Comparison of ENCODE assay signal across 15 cellular contexts in genomic region chr13:111791131-111791530, GRCh38.
DNase-seq lines count a peak whose midpoint lies in the region; ATAC-seq and TF ChIP-seq lines count a peak whose summit lies in the region.
"Had no signal": no experiment of that assay in that cellular context is flagged by ENCODE, and none has a peak within 500 bp of the region (broad histone marks: within the 10 kb centered on the region; RNA-seq: fewer than 3 reads in every experiment).

No MANE protein-coding gene starts in this region.

- no peak overlapping the region for H3K4me2 ChIP-seq in IMR-90 (ENCODE audit: low read depth, low read length)

- in situ Hi-C loops in IMR-90 (cut with MboI; ENCODE audit: low sequenced_read_pairs) = no loop called here

- H3K23ac ChIP-seq in IMR-90 (ENCODE audit: low read depth, low read length) = no peak overlapping the region

- H3K18ac ChIP-seq in IMR-90 (ENCODE audit: low read depth, low read length) = no peak overlapping the region

- H3K4me3 ChIP-seq in IMR-90 (ENCODE audit: insufficient read depth, low read depth, low read length) (no peak overlapping the region), lower lobe of right lung (no peak overlapping the region)
- H3K4me3 ChIP-seq: GM12878, HAP-1 had no signal

- H4K91ac ChIP-seq in IMR-90 (ENCODE audit: insufficient read depth, low read depth, low read length) = no peak overlapping the region

- no peaks in the 10 kb centered on the region for H3K9me1 ChIP-seq in IMR-90 (ENCODE audit: insufficient read depth, low read length)

- no peak overlapping the region for H3K4ac ChIP-seq in IMR-90 (ENCODE audit: low read depth, low read length)

- TF ChIP-seq CTCF in IMR-90 (conservative IDR thresholded peaks at IDR 0.05; ENCODE audit: low read depth, low read length) (no peak), lower lobe of right lung (IDR thresholded peaks at IDR 0.05) (no peak)

- H4K5ac ChIP-seq in IMR-90 (ENCODE audit: low read depth, low read length) = no peak overlapping the region

- no peaks in the 10 kb centered on the region for H3K27me3 ChIP-seq in IMR-90 (ENCODE audit: control insufficient read depth, insufficient read depth, low read length)
- H3K27me3 ChIP-seq in lower lobe of right lung (ENCODE audit: low read depth) = no peaks in the 10 kb centered on the region
- H3K27me3 ChIP-seq: BE2C had no signal

- H3K36me3 ChIP-seq in IMR-90 (ENCODE audit: control insufficient read depth, insufficient read depth, low read length) (no peaks in the 10 kb centered on the region), lower lobe of right lung (no peaks in the 10 kb centered on the region)
- H3K36me3 ChIP-seq: BE2C, HAP-1 had no signal

- H3K9me3 ChIP-seq in IMR-90 (ENCODE audit: control insufficient read depth, insufficient read depth, low read length) (peaks cover 16% of the 10 kb centered on the region), lower lobe of right lung (no peaks in the 10 kb centered on the region)
- H3K9me3 ChIP-seq: BE2C, HAP-1 had no signal

- no peak overlapping the region for H2AFZ ChIP-seq in IMR-90 (replicated peaks; ENCODE audit: low read length, poor library complexity)

- intact Hi-C loops in IMR-90 (cut with micrococcal nuclease) (no loop called here), lower lobe of right lung (cut with DNase I) (no loop called here)

- H3K56ac ChIP-seq in IMR-90 (ENCODE audit: extremely low read depth, insufficient read depth, low read length) = no peak overlapping the region

- H2AK9ac ChIP-seq in IMR-90 (replicated peaks; ENCODE audit: low read depth, low read length, poor library complexity) = no peak overlapping the region

- no peaks in the 10 kb centered on the region for H3K79me1 ChIP-seq in IMR-90 (ENCODE audit: low read depth in 1 of 2, low read length in 2 of 2)

- no peak overlapping the region for H4K8ac ChIP-seq in IMR-90 (ENCODE audit: low read depth in 2 of 2, low read length in 2 of 2)

- POLR2A ChIA-PET in IMR-90 (lab: Charles Lee; ENCODE audit: unreplicated experiment) = no interaction called here

- H2BK15ac ChIP-seq in IMR-90 (ENCODE audit: low read depth, low read length) = no peak overlapping the region

- H3K4me1 ChIP-seq in IMR-90 (ENCODE audit: control insufficient read depth, insufficient read depth, low read length) (no peaks in the 10 kb centered on the region), lower lobe of right lung (no peaks in the 10 kb centered on the region)
- H3K4me1 ChIP-seq: BE2C, HAP-1 had no signal

- H2AK5ac ChIP-seq in IMR-90 (ENCODE audit: low read depth, low read length) = no peak overlapping the region

- H2BK5ac ChIP-seq in IMR-90 (ENCODE audit: low read depth, low read length, poor library complexity, severe bottlenecking) = peak overlapping the region; percentile 48

- H4K20me1 ChIP-seq in IMR-90 (ENCODE audit: insufficient read depth, low read length) = no peaks in the 10 kb centered on the region

- 80% methylated on average over 1 of the region's 3 CpGs; no CpG with 5 or more reads in 1 of the 2 experiments for WGBS in IMR-90 (ENCODE audit: extremely low coverage in 2 of 2, insufficient read length in 1 of 2), 2 experiments

- no peak overlapping the region for H2BK20ac ChIP-seq in IMR-90 (ENCODE audit: low read depth, low read length)

- CTCF ChIA-PET in IMR-90 (lab: Yijun Ruan, JAX) = no interaction called here

- no TSS peak for BruUV-seq in IMR-90 (replicated peaks; lab: Mats Ljungman, UMichigan)

- no peak overlapping the region for H3K9ac ChIP-seq in IMR-90 (ENCODE audit: low read depth, low read length)

- peak; percentile 0 for DNase-seq in Ammon's horn (ENCODE audit: low spot score)
- DNase-seq in IMR-90 = no peak
- peak; percentile 16 for DNase-seq in ecto neural progenitor cell (ENCODE audit: low spot score)
- DNase-seq in lower lobe of right lung = peak; percentile 17
- DNase-seq in NCI-H345 treated with DMSO at 0.1 percent for 48 hours (lab: John Stamatoyannopoulos, UW; ENCODE audit: unreplicated experiment) = no peak
- DNase-seq: BE2C; CD4-positive, alpha-beta memory T cell; DMS79; GOT3; HFFc6 had no signal

- TF ChIP-seq RAD21 in IMR-90 (IDR thresholded peaks at IDR 0.05; ENCODE audit: low read length) = no peak

- H2BK120ac ChIP-seq in IMR-90 (ENCODE audit: low read depth, low read length) = no peak overlapping the region

- TF ChIP-seq POLR2A in IMR-90 (IDR thresholded peaks at IDR 0.05; ENCODE audit: low read depth, low read length) = no peak

- no peak overlapping the region for H3K14ac ChIP-seq in IMR-90 (replicated peaks; ENCODE audit: low read depth, low read length)

- ATAC-seq in IMR-90 (ENCODE audit: low read depth) (no peak), lower lobe of right lung (no peak), GM19395 (IDR thresholded peaks at IDR 0.05; ENCODE audit: unreplicated experiment) (no peak), GM18868 (IDR thresholded peaks at IDR 0.05; ENCODE audit: unreplicated experiment) (no peak)
- ATAC-seq: GM12878 had no signal

- H3K27ac ChIP-seq in IMR-90 (ENCODE audit: insufficient read depth, low read length) = no peak overlapping the region
- no peak overlapping the region for H3K27ac ChIP-seq in lower lobe of right lung
- H3K27ac ChIP-seq: C4-2B had no signal

- dilution Hi-C loops in IMR-90 (cut with HindIII; ENCODE audit: low sequenced_read_pairs, unreplicated experiment) = no loop called here

TF ChIP-seq in IMR-90, 13 proteins besides CTCF, POLR2A, EP300 and RAD21:
- TF ChIP-seq MAZ (IDR thresholded peaks at IDR 0.05; ENCODE audit: borderline replicate concordance, low read depth, low read length) (no peak), BHLHE40 (IDR thresholded peaks at IDR 0.05; ENCODE audit: low read depth, low read length) (no peak), ELK1 (IDR thresholded peaks at IDR 0.05; ENCODE audit: borderline replicate concordance, low read depth, low read length) (no peak), RCOR1 (IDR thresholded peaks at IDR 0.05; ENCODE audit: insufficient replicate concordance, low read length) (no peak), CHD1 (IDR thresholded peaks at IDR 0.05; ENCODE audit: low read depth, low read length) (no peak), NFE2L2 (IDR thresholded peaks at IDR 0.05; ENCODE audit: low read depth, low read length) (no peak), FOS (IDR thresholded peaks at IDR 0.05; ENCODE audit: low read depth, low read length) (no peak), MXI1 (IDR thresholded peaks at IDR 0.05; ENCODE audit: borderline replicate concordance, low read depth, low read length) (no peak), RFX5 (IDR thresholded peaks at IDR 0.05; ENCODE audit: low read depth, low read length) (no peak), CEBPB (IDR thresholded peaks at IDR 0.05; ENCODE audit: low read depth, low read length) (no peak)

Comparison
In these comparisons a context has a peak if more than half of its experiments do, and no peak if none do; other contexts are left out.
1. DNase-seq: peak in Ammon's horn (single experiment), ecto neural progenitor cell (single experiment) and lower lobe of right lung (single experiment); none in IMR-90 (single experiment) and NCI-H345 treated with DMSO at 0.1 percent for 48 hours (single experiment).